22 cellular contexts compared by ENCODE assay signal in genomic region chr16:28112908-28113307, GRCh38. TPM values are rescaled to one million over a fixed set of nuclear protein-coding genes. Genes with fewer than 3 reads are reported as not detected.
DNase-seq lines count a peak whose midpoint lies in the region; ATAC-seq and TF ChIP-seq lines count a peak whose summit lies in the region.
"Had no signal": no experiment of that assay in that cellular context is flagged by ENCODE, and none has a peak within 500 bp of the region (broad histone marks: within the 10 kb centered on the region; RNA-seq: fewer than 3 reads in every experiment).

No MANE protein-coding gene starts in this region.

- no peaks in the 10 kb centered on the region for H3K27me3 Mint-ChIP-seq in Calu3 (ENCODE audit: unreplicated experiment)
- no peaks in the 10 kb centered on the region for H3K27me3 Mint-ChIP-seq in activated T-cell treated with anti-CD3 and anti-CD28 coated beads, Interleukin-2, amount 50 U/mL, for 72 hours (ENCODE audit: low read depth)
- no peaks in the 10 kb centered on the region for H3K27me3 Mint-ChIP-seq in naive thymus-derived CD8-positive, alpha-beta T cell
- H3K27me3 Mint-ChIP-seq: naive B cell, progenitor cell of endocrine pancreas, type B pancreatic cell had no signal

- H3K4me3 Mint-ChIP-seq in Calu3 (ENCODE audit: low read depth, unreplicated experiment) = no peak overlapping the region
- H3K4me3 Mint-ChIP-seq in activated T-cell treated with anti-CD3 and anti-CD28 coated beads, Interleukin-2, amount 50 U/mL, for 72 hours = peak overlapping the region in 1 of 2 donors; percentile 63
- H3K4me3 Mint-ChIP-seq in naive thymus-derived CD8-positive, alpha-beta T cell = peak overlapping the region in 1 of 10 donors; percentile 60
- H3K4me3 Mint-ChIP-seq: type B pancreatic cell had no signal

- intact Hi-C loops in Calu3 (cut with micrococcal nuclease; ENCODE audit: unreplicated experiment) = loop anchor here (10.0 kb wide), 1 partner anchor 62 kb away; no protein-coding TSS in a partner anchor

- POLR2A ChIA-PET in naive thymus-derived CD8-positive, alpha-beta T cell (lab: Charles Lee) = interaction anchor here (0.6 to 1.0 kb wide), 2 partner anchors 19 to 29 kb away, joined by 3 to 4 read pairs; no protein-coding TSS in a partner anchor

- peak; percentile 93 to 97 for ATAC-seq in activated T-cell treated with anti-CD3 and anti-CD28 coated beads, Interleukin-2, amount 50 U/mL, for 72 hours (replicated peaks in 1 of 2)
- ATAC-seq in naive thymus-derived CD8-positive, alpha-beta T cell = no peak
- no peak for ATAC-seq in HG03108 (IDR thresholded peaks at IDR 0.05; ENCODE audit: unreplicated experiment)

- TF ChIP-seq CTCF in Calu3 (IDR thresholded peaks at IDR 0.05; ENCODE audit: unreplicated experiment) = no peak

- peaks cover 26% of the 10 kb centered on the region for H3K36me3 Mint-ChIP-seq in Calu3 (ENCODE audit: insufficient read depth, unreplicated experiment)
- peaks cover 21 to 33% of the 10 kb centered on the region in 2 donors for H3K36me3 Mint-ChIP-seq in activated T-cell treated with anti-CD3 and anti-CD28 coated beads, Interleukin-2, amount 50 U/mL, for 72 hours (ENCODE audit: insufficient read depth in 2 of 2)
- peaks cover 6 to 93% (median 23%) of the 10 kb centered on the region in 3 donors for H3K36me3 Mint-ChIP-seq in naive thymus-derived CD8-positive, alpha-beta T cell

- no peaks in the 10 kb centered on the region for H3K4me1 Mint-ChIP-seq in Calu3 (ENCODE audit: low read depth, unreplicated experiment)
- peaks cover 15% of the 10 kb centered on the region for H3K4me1 Mint-ChIP-seq in activated T-cell treated with anti-CD3 and anti-CD28 coated beads, Interleukin-2, amount 50 U/mL, for 72 hours (ENCODE audit: low read depth)
- peaks cover 16 to 34% (median 22%) of the 10 kb centered on the region in 4 donors for H3K4me1 Mint-ChIP-seq in naive thymus-derived CD8-positive, alpha-beta T cell

- DNase-seq in activated CD4-positive, alpha-beta T cell treated with anti-CD3 and anti-CD28 coated beads for 48 hours = peak; percentile 49
- DNase-seq in activated CD4-positive, alpha-beta T cell treated with anti-CD3 and anti-CD28 coated beads for 1 hour = no peak
- no peak for DNase-seq in Calu3
- peak; percentile 48 to 59 for DNase-seq in activated T-cell treated with anti-CD3 and anti-CD28 coated beads, Interleukin-2, amount 50 U/mL, for 72 hours
- no peak for DNase-seq in naive thymus-derived CD8-positive, alpha-beta T cell
- no peak for DNase-seq in NCI-H1694 treated with DMSO at 0.1 percent for 48 hours (lab: John Stamatoyannopoulos, UW)
- DNase-seq in NCI-H748 treated with DMSO at 0.1 percent for 48 hours (lab: John Stamatoyannopoulos, UW) = no peak
- DNase-seq: activated CD4-positive, CD25-positive, alpha-beta regulatory T cell; activated effector memory CD4-positive, alpha-beta T cell treated with Interleukin-2 at 50 U/mL for 16 hours; islet precursor cell; naive B cell; NCI-H1417; SIG-M5; stimulated activated naive CD4-positive, alpha-beta T cell had no signal

- CTCF ChIA-PET in Calu3 (lab: Charles Lee) = no interaction called here

- H3K27ac Mint-ChIP-seq in Calu3 (ENCODE audit: unreplicated experiment) = peak overlapping the region; percentile 29
- H3K27ac Mint-ChIP-seq in activated T-cell treated with anti-CD3 and anti-CD28 coated beads, Interleukin-2, amount 50 U/mL, for 72 hours = peak overlapping the region; percentile 79
- H3K27ac Mint-ChIP-seq in naive thymus-derived CD8-positive, alpha-beta T cell = peak overlapping the region; percentile 6 to 91 (median 80)
- H3K27ac Mint-ChIP-seq: progenitor cell of endocrine pancreas, type B pancreatic cell had no signal

- H3K9me3 Mint-ChIP-seq in Calu3 (ENCODE audit: low read depth, unreplicated experiment) = no peaks in the 10 kb centered on the region
- H3K9me3 Mint-ChIP-seq in activated T-cell treated with anti-CD3 and anti-CD28 coated beads, Interleukin-2, amount 50 U/mL, for 72 hours = no peaks in the 10 kb centered on the region
- H3K9me3 Mint-ChIP-seq in naive thymus-derived CD8-positive, alpha-beta T cell = no peaks in the 10 kb centered on the region
- H3K9me3 Mint-ChIP-seq: naive B cell, type B pancreatic cell had no signal

- BruUV-seq in Calu3 (replicated peaks; lab: Mats Ljungman, UMichigan) = no TSS peak

RNA-seq across cellular contexts. Expression of gene GSG1L, which starts 49.4 kb away (rescaled TPM):
- not detected in 2 replicates for total RNA-seq in Calu3 (2022)
- not detected for total RNA-seq in activated T-cell treated with anti-CD3 and anti-CD28 coated beads, Interleukin-2, amount 50 U/mL, for 72 hours
- total RNA-seq in naive thymus-derived CD8-positive, alpha-beta T cell = not detected
- polyA plus RNA-seq in naive thymus-derived CD8-positive, alpha-beta T cell = not detected
- total RNA-seq: A172; hepatocyte; HT-29; LHCN-M2; T-helper 1 cell treated with Interleukin-12 subunit alpha and Interleukin-12 subunit beta and Interleukin-4 antibody, amounts not matched to agents 30 ng/mL and 1 ng/mL, for 36 hours had no signal
- polyA plus RNA-seq: hepatocyte had no signal

Comparison
In these comparisons a context has a peak if more than half of its experiments do, and no peak if none do; other contexts are left out.
1. DNase-seq: peak in activated CD4-positive, alpha-beta T cell treated with anti-CD3 and anti-CD28 coated beads for 48 hours (single experiment) and activated T-cell treated with anti-CD3 and anti-CD28 coated beads, Interleukin-2, amount 50 U/mL, for 72 hours (2 of 2); none in activated CD4-positive, alpha-beta T cell treated with anti-CD3 and anti-CD28 coated beads for 1 hour (single experiment), Calu3 (single experiment), naive thymus-derived CD8-positive, alpha-beta T cell (0 of 10), NCI-H1694 treated with DMSO at 0.1 percent for 48 hours (single experiment) and NCI-H748 treated with DMSO at 0.1 percent for 48 hours (single experiment).
2. H3K27ac Mint-ChIP-seq: peak in every context shown above with its lines; median percentile 80 in naive thymus-derived CD8-positive, alpha-beta T cell; 79 in activated T-cell treated with anti-CD3 and anti-CD28 coated beads, Interleukin-2, amount 50 U/mL, for 72 hours; 29 in Calu3.
3. ATAC-seq: peak in activated T-cell treated with anti-CD3 and anti-CD28 coated beads, Interleukin-2, amount 50 U/mL, for 72 hours (2 of 2); none in naive thymus-derived CD8-positive, alpha-beta T cell (0 of 2) and HG03108 (single experiment).